13 cellular contexts compared by ENCODE assay signal in genomic region chr1:227901906-227902640, GRCh38. TPM values are rescaled to one million over a fixed set of nuclear protein-coding genes. Genes with fewer than 3 reads are reported as not detected.
A peak's percentile ranks its signal among the peaks of the same experiment; 100 is the strongest.
DNase-seq lines count a peak whose midpoint lies in the region; ATAC-seq, FAIRE-seq and TF ChIP-seq lines count a peak whose summit lies in the region.
"Had no signal": no experiment of that assay in that cellular context is flagged by ENCODE, and none has a peak within 500 bp of the region (broad histone marks: within the 10 kb centered on the region; RNA-seq: fewer than 3 reads in every experiment).

No MANE protein-coding gene starts in this region.

- H3K4me1 ChIP-seq in kidney (ENCODE audit: control insufficient read depth in 1 of 2, insufficient read depth in 1 of 2, low read depth in 1 of 2, low read length in 2 of 2): no peaks in the 10 kb centered on the region
- H3K4me1 ChIP-seq: parathyroid adenoma had no signal

- H3K4me3 ChIP-seq in WERI-Rb-1 (ENCODE audit: low read depth, low read length) (no peak overlapping the region), kidney (ENCODE audit: low read length in 2 of 2) (no peak overlapping the region)
- H3K4me3 ChIP-seq: hepatocyte had no signal

- H3K9ac ChIP-seq in kidney (ENCODE audit: low read length in 2 of 2): no peak overlapping the region
- H3K9ac ChIP-seq: parathyroid adenoma had no signal

- intact Hi-C loops in kidney (cut with DNase I): no loop called here

- H3K27ac ChIP-seq in WERI-Rb-1 (no peak overlapping the region), kidney (ENCODE audit: low read depth in 2 of 2, low read length in 2 of 2) (no peak overlapping the region)
- H3K27ac ChIP-seq: hepatocyte, parathyroid adenoma had no signal

- ATAC-seq in HG02642 (IDR thresholded peaks at IDR 0.05; ENCODE audit: poor library complexity, unreplicated experiment): no peak
- ATAC-seq in HG02763 (IDR thresholded peaks at IDR 0.05; ENCODE audit: unreplicated experiment): no peak
- ATAC-seq in HG03432 (IDR thresholded peaks at IDR 0.05; ENCODE audit: unreplicated experiment): no peak

- H3K36me3 ChIP-seq in WERI-Rb-1 (no peaks in the 10 kb centered on the region), kidney (ENCODE audit: control insufficient read depth in 1 of 2, insufficient read depth in 2 of 2, low read length in 2 of 2) (no peaks in the 10 kb centered on the region)

- FAIRE-seq in kidney (lab: Jason Lieb, UNC): no peak
- FAIRE-seq: colon, RCC 7860 had no signal

- TF ChIP-seq CTCF in WERI-Rb-1 (IDR thresholded peaks at IDR 0.05; ENCODE audit: low read depth, low read length) (peak; percentile 20; the same call in 1 of the 2 replicates), kidney (IDR thresholded peaks at IDR 0.05; ENCODE audit: borderline replicate concordance, extremely low read depth, insufficient read depth) (no peak)

- no peaks in the 10 kb centered on the region for H3K27me3 ChIP-seq in WERI-Rb-1 (ENCODE audit: insufficient read depth, low read depth, severe bottlenecking)
- H3K27me3 ChIP-seq: hepatocyte had no signal

- H3K9me3 ChIP-seq in WERI-Rb-1 (ENCODE audit: severe bottlenecking): no peaks in the 10 kb centered on the region
- H3K9me3 ChIP-seq in kidney (ENCODE audit: control insufficient read depth in 1 of 2, low read length in 2 of 2): no peaks in the 10 kb centered on the region

- peak; percentile 22 for DNase-seq in stimulated activated CD4-positive, alpha-beta T cell treated with anti-CD3 and anti-CD28 coated beads, Interleukin-1b, Interleukin-23, amount 100 ng/mL, for 48 hours
- DNase-seq in stimulated activated CD4-positive, alpha-beta T cell treated with anti-CD3 and anti-CD28 coated beads, Interleukin-4, amount 100 ng/mL, for 4 hours: no peak
- DNase-seq in WERI-Rb-1: peak; percentile 57
- peak; percentile 57 for DNase-seq in kidney
- DNase-seq in 8988T: no peak
- DNase-seq: activated CD8-positive, alpha-beta memory T cell treated with anti-CD3 and anti-CD28 coated beads for 24 hours had no signal

RNA-seq across cellular contexts. Expression of gene WNT9A, which starts 45.7 kb away (rescaled TPM):
- 3.1 TPM for total RNA-seq in kidney
- polyA plus RNA-seq in kidney (ENCODE audit: insufficient read depth, low read depth, low replicate concordance): 0.58 TPM

Comparison
In these comparisons a context has a peak if more than half of its experiments do, and no peak if none do; other contexts are left out.
1. DNase-seq: peak in stimulated activated CD4-positive, alpha-beta T cell treated with anti-CD3 and anti-CD28 coated beads, Interleukin-1b, Interleukin-23, amount 100 ng/mL, for 48 hours (single experiment), WERI-Rb-1 (single experiment) and kidney (single experiment); none in stimulated activated CD4-positive, alpha-beta T cell treated with anti-CD3 and anti-CD28 coated beads, Interleukin-4, amount 100 ng/mL, for 4 hours (0 of 2) and 8988T (single experiment).